Comparison of ENCODE assay signal across 29 cellular contexts in genomic region chr10:71440506-71441035, GRCh38. TPM values are rescaled to one million over a fixed set of nuclear protein-coding genes. Genes with fewer than 3 reads are reported as not detected.
"Had no signal": no experiment of that assay in that cellular context is flagged by ENCODE, and none has a peak within 500 bp of the region (broad histone marks: within the 10 kb centered on the region; RNA-seq: fewer than 3 reads in every experiment).

No MANE protein-coding gene starts in this region.

- H3K4me1 Mint-ChIP-seq: activated CD4-positive, alpha-beta T cell treated with anti-CD3 and anti-CD28 coated beads for 36 hours; activated CD4-positive, alpha-beta T cell treated with anti-CD3 and anti-CD28 coated beads, Interleukin-2, amount 10 ng/mL, durations not matched to agents 7 days and 5 days; activated naive CD4-positive, alpha-beta T cell treated with anti-CD3 and anti-CD28 coated beads, Interleukin-2, amount 50 U/mL, for 24 hours; activated naive CD8-positive, alpha-beta T cell treated with anti-CD3 and anti-CD28 coated beads, Interleukin-2, amount 10 ng/mL, durations not matched to agents 7 days and 5 days had no signal

- H3K36me3 Mint-ChIP-seq: activated naive CD4-positive, alpha-beta T cell treated with anti-CD3 and anti-CD28 coated beads, Interleukin-2, amount 50 U/mL, for 24 hours; activated naive CD8-positive, alpha-beta T cell treated with anti-CD3 and anti-CD28 coated beads, Interleukin-2, amount 10 ng/mL, durations not matched to agents 7 days and 5 days had no signal

- H3K9me3 Mint-ChIP-seq: activated CD4-positive, alpha-beta T cell treated with anti-CD3 and anti-CD28 coated beads, Interleukin-2, amount 10 ng/mL, durations not matched to agents 7 days and 5 days; activated naive CD4-positive, alpha-beta T cell treated with anti-CD3 and anti-CD28 coated beads, Interleukin-2, amount 50 U/mL, for 24 hours; activated naive CD8-positive, alpha-beta T cell treated with anti-CD3 and anti-CD28 coated beads, Interleukin-2, amount 10 ng/mL, durations not matched to agents 7 days and 5 days; activated T-cell treated with anti-CD3 and anti-CD28 coated beads, Interleukin-2, amount 50 U/mL, for 24 hours; activated T-helper 2 cell treated with anti-CD3 and anti-CD28 coated beads, Interferon-gamma antibody, Interleukin-2, Interleukin-4, amounts not matched to agents 10 μg/mL and 5 μg/mL and 100 μg/mL, durations not matched to agents 14 hours and 24 hours and 36 hours; central memory CD8-positive, alpha-beta T cell had no signal

- H3K36me3 ChIP-seq: ascending aorta, cardiac muscle cell, SJCRH30 had no signal

- H3K27me3 Mint-ChIP-seq: activated CD4-positive, alpha-beta T cell treated with anti-CD3 and anti-CD28 coated beads for 36 hours; activated CD4-positive, alpha-beta T cell treated with anti-CD3 and anti-CD28 coated beads, Interleukin-2, amount 10 ng/mL, durations not matched to agents 7 days and 5 days; activated naive CD4-positive, alpha-beta T cell treated with anti-CD3 and anti-CD28 coated beads, Interleukin-2, amount 50 U/mL, for 24 hours; activated naive CD8-positive, alpha-beta T cell treated with anti-CD3 and anti-CD28 coated beads, Interleukin-2, amount 10 ng/mL, durations not matched to agents 7 days and 5 days; activated T-cell treated with anti-CD3 and anti-CD28 coated beads, Interleukin-2, amount 50 U/mL, for 24 hours; central memory CD8-positive, alpha-beta T cell had no signal

- H3K27ac ChIP-seq: ascending aorta, cardiac muscle cell, SJCRH30, SK-N-MC had no signal

- DNase-seq: activated CD4-positive, alpha-beta T cell treated with anti-CD3 and anti-CD28 coated beads for 36 hours; activated CD4-positive, alpha-beta T cell treated with anti-CD3 and anti-CD28 coated beads, Interleukin-2, amount 10 ng/mL, durations not matched to agents 7 days and 5 days; activated CD4-positive, alpha-beta T cell treated with anti-CD3 and anti-CD28 coated beads, Interleukin-2, amount 50 U/mL, for 48 hours; activated CD8-positive, alpha-beta T cell treated with anti-CD3 and anti-CD28 coated beads, Interleukin-2, amount 10 ng/mL, durations not matched to agents 7 days and 5 days; activated gamma-delta T cell; activated naive CD4-positive, alpha-beta T cell treated with Interleukin-2 at 50 U/mL for 16 hours; activated naive CD8-positive, alpha-beta T cell treated with anti-CD3 and anti-CD28 coated beads, Interleukin-2, amount 10 ng/mL, durations not matched to agents 7 days and 5 days; activated T-cell treated with anti-CD3 and anti-CD28 coated beads, Interleukin-2, amount 50 U/mL, for 24 hours; Karpas-422; KBM-7; NCI-H1048; NCI-H1105 treated with DMSO at 0.1 percent for 48 hours; NCI-H1436; NCI-H1694; NCI-H2029; NCI-H345; NCI-H524 treated with DMSO at 0.1 percent for 48 hours; NCI-H748 treated with DMSO at 0.1 percent for 48 hours; NK-92 treated with Interleukin-12 subunit alpha and Interleukin-12 subunit beta, amount 100 ng/mL, for 24 hours; PC-3; SHP77; SJCRH30 had no signal

- ATAC-seq: activated CD4-positive, alpha-beta T cell treated with anti-CD3 and anti-CD28 coated beads for 36 hours; activated CD4-positive, CD25-positive, alpha-beta regulatory T cell treated with anti-CD3 and anti-CD28 coated beads, Interleukin-2, amount 50 U/mL, for 24 hours; activated CD8-positive, alpha-beta T cell treated with anti-CD3 and anti-CD28 coated beads, Interleukin-2, amount 10 ng/mL, durations not matched to agents 7 days and 5 days; PC-3 had no signal

- H3K9me3 ChIP-seq: ascending aorta, SJCRH30 had no signal

- H3K4me3 ChIP-seq: ascending aorta, cardiac muscle cell, SJCRH30, SK-N-MC had no signal

- H3K4me1 ChIP-seq: ascending aorta, SJCRH30 had no signal

- H3K27me3 ChIP-seq: ascending aorta, cardiac muscle cell, SJCRH30 had no signal

- H3K27ac Mint-ChIP-seq: activated CD4-positive, alpha-beta T cell treated with anti-CD3 and anti-CD28 coated beads for 36 hours; activated CD4-positive, alpha-beta T cell treated with anti-CD3 and anti-CD28 coated beads, Interleukin-2, amount 10 ng/mL, durations not matched to agents 7 days and 5 days; activated CD8-positive, alpha-beta T cell treated with anti-CD3 and anti-CD28 coated beads, Interleukin-2, amount 10 ng/mL, durations not matched to agents 7 days and 5 days; activated naive CD4-positive, alpha-beta T cell treated with anti-CD3 and anti-CD28 coated beads, Interleukin-2, amount 50 U/mL, for 24 hours; activated naive CD8-positive, alpha-beta T cell treated with anti-CD3 and anti-CD28 coated beads, Interleukin-2, amount 10 ng/mL, durations not matched to agents 7 days and 5 days; activated T-cell treated with anti-CD3 and anti-CD28 coated beads, Interleukin-2, amount 50 U/mL, for 24 hours; activated T-helper 2 cell treated with anti-CD3 and anti-CD28 coated beads, Interferon-gamma antibody, Interleukin-2, Interleukin-4, amounts not matched to agents 10 μg/mL and 5 μg/mL and 100 μg/mL, durations not matched to agents 14 hours and 24 hours and 36 hours had no signal

- H3K4me3 Mint-ChIP-seq: activated CD4-positive, alpha-beta T cell treated with anti-CD3 and anti-CD28 coated beads for 36 hours; activated CD4-positive, alpha-beta T cell treated with anti-CD3 and anti-CD28 coated beads, Interleukin-2, amount 10 ng/mL, durations not matched to agents 7 days and 5 days; activated CD8-positive, alpha-beta T cell treated with anti-CD3 and anti-CD28 coated beads, Interleukin-2, amount 10 ng/mL, durations not matched to agents 7 days and 5 days; activated naive CD4-positive, alpha-beta T cell treated with anti-CD3 and anti-CD28 coated beads, Interleukin-2, amount 50 U/mL, for 24 hours; activated naive CD8-positive, alpha-beta T cell treated with anti-CD3 and anti-CD28 coated beads, Interleukin-2, amount 10 ng/mL, durations not matched to agents 7 days and 5 days; activated T-cell treated with anti-CD3 and anti-CD28 coated beads, Interleukin-2, amount 50 U/mL, for 24 hours; central memory CD8-positive, alpha-beta T cell had no signal

RNA-seq across cellular contexts. Expression of gene CDH23, which starts 43.9 kb away (rescaled TPM):
- total RNA-seq: PC-3 had no signal
